In genomic region chr18:32091325-32091723, GRCh38 we compare ENCODE assay signal across 8 cellular contexts. TPM values are rescaled to one million over a fixed set of nuclear protein-coding genes. Genes with fewer than 3 reads are reported as not detected.
DNase-seq lines count a peak whose midpoint lies in the region; ATAC-seq and TF ChIP-seq lines count a peak whose summit lies in the region.

No MANE protein-coding gene starts in this region.

- H3K4me2 ChIP-seq in mammary epithelial cell (ENCODE audit: insufficient read depth, low read depth, low read length) = peak overlapping the region; percentile 96

- ATAC-seq in stimulated activated naive CD8-positive, alpha-beta T cell treated with anti-CD3 and anti-CD28 coated beads, Interleukin-15, Interleukin-2, amounts not matched to agents 100 U/mL and 50 U/mL, for 24 hours = no peak
- ATAC-seq in mucosa of descending colon (no peak), GM21786 (IDR thresholded peaks at IDR 0.05; ENCODE audit: unreplicated experiment) (no peak), GM19324 (IDR thresholded peaks at IDR 0.05; ENCODE audit: low FRiP score, unreplicated experiment) (no peak)

- H3K9me3 Mint-ChIP-seq in stimulated activated naive CD8-positive, alpha-beta T cell treated with anti-CD3 and anti-CD28 coated beads, Interleukin-15, Interleukin-2, amounts not matched to agents 100 ng/mL and 50 ng/mL, for 24 hours = no peaks in the 10 kb centered on the region

- WGBS in mammary epithelial cell (ENCODE audit: low coverage, missing lambda C conversion rate) = 34% methylated on average over 7 of the region's 7 CpGs

- BruUV-seq in mammary epithelial cell (replicated peaks; lab: Mats Ljungman, UMichigan) = no TSS peak

- H3K27ac ChIP-seq in mammary epithelial cell (ENCODE audit: insufficient read depth, low read depth, low read length) = peak overlapping the region; percentile 83

- peaks cover 43% of the 10 kb centered on the region for H3K4me1 Mint-ChIP-seq in stimulated activated naive CD8-positive, alpha-beta T cell treated with anti-CD3 and anti-CD28 coated beads, Interleukin-15, Interleukin-2, amounts not matched to agents 100 ng/mL and 50 ng/mL, for 24 hours (ENCODE audit: low read depth)

- H3K4me3 ChIP-seq in mammary epithelial cell (replicated peaks in 1 of 3; ENCODE audit: insufficient read depth in 1 of 3, low read depth in 2 of 3, low read length in 3 of 3) = peak overlapping the region; percentile 64 to 91 (median 70)
- H3K4me3 ChIP-seq in mucosa of descending colon = peak overlapping the region; percentile 42

- CTCF ChIA-PET in mammary epithelial cell (lab: Charles Lee; ENCODE audit: low non-redundant PET) = interaction anchor here (0.7 kb wide), 1 partner anchor 19 kb away, joined by 4 read pairs; no protein-coding TSS in a partner anchor

- peak overlapping the region; percentile 97 for H2AFZ ChIP-seq in mammary epithelial cell (ENCODE audit: low read depth, low read length)

- peak overlapping the region; percentile 93 for H3K27ac Mint-ChIP-seq in stimulated activated naive CD8-positive, alpha-beta T cell treated with anti-CD3 and anti-CD28 coated beads, Interleukin-15, Interleukin-2, amounts not matched to agents 100 ng/mL and 50 ng/mL, for 24 hours

- H3K27me3 ChIP-seq in mammary epithelial cell (ENCODE audit: insufficient read depth, low read length) = no peaks in the 10 kb centered on the region

- in situ Hi-C loops in mammary epithelial cell (cut with MboI; ENCODE audit: low sequenced_read_pairs in 2 of 2) = no loop called here

- no peak for DNase-seq in stimulated activated naive CD8-positive, alpha-beta T cell treated with anti-CD3 and anti-CD28 coated beads, Interleukin-15, Interleukin-2, amounts not matched to agents 100 U/mL and 50 U/mL, for 24 hours
- DNase-seq in mammary epithelial cell (no peak), mucosa of descending colon (no peak), SHP77 treated with DMSO at 0.1 percent for 48 hours (lab: John Stamatoyannopoulos, UW) (no peak), SHP77 (lab: John Stamatoyannopoulos, UW) (no peak)

- H3K9me3 ChIP-seq in mammary epithelial cell (replicated peaks; ENCODE audit: insufficient read depth, low read length) (no peaks in the 10 kb centered on the region), mucosa of descending colon (no peaks in the 10 kb centered on the region)

- dilution Hi-C loops in mammary epithelial cell (cut with HindIII; ENCODE audit: low sequenced_read_pairs) = no loop called here

- peak overlapping the region; percentile 96 for H3K4me3 Mint-ChIP-seq in stimulated activated naive CD8-positive, alpha-beta T cell treated with anti-CD3 and anti-CD28 coated beads, Interleukin-15, Interleukin-2, amounts not matched to agents 100 ng/mL and 50 ng/mL, for 24 hours

- H3K79me2 ChIP-seq in mammary epithelial cell (ENCODE audit: insufficient read depth, low read length) = peaks cover 38% of the 10 kb centered on the region

- no peak for TF ChIP-seq CTCF in mammary epithelial cell (conservative IDR thresholded peaks at IDR 0.05 in 1 of 2, IDR thresholded peaks at IDR 0.05 in 1 of 2; ENCODE audit: extremely low read depth in 1 of 2, insufficient read depth in 1 of 2, low read depth in 1 of 2, low read length in 2 of 2)
- no peak for TF ChIP-seq CTCF in mucosa of descending colon (IDR thresholded peaks at IDR 0.05)

- H3K4me1 ChIP-seq in mammary epithelial cell (ENCODE audit: insufficient read depth, low read length) (peaks cover 22% of the 10 kb centered on the region), mucosa of descending colon (ENCODE audit: low read depth) (peaks cover 9% of the 10 kb centered on the region)

- intact Hi-C loops in mammary epithelial cell (cut with micrococcal nuclease) = loop anchor here (5.0 kb wide), 2 partner anchors 149 to 381 kb away; partner anchors contain the start of genes GAREM1 and TRAPPC8
- intact Hi-C loops in mucosa of descending colon (cut with DNase I, micrococcal nuclease) = no loop called here

- H3K9ac ChIP-seq in mammary epithelial cell (ENCODE audit: insufficient read depth, low read length) = peak overlapping the region; percentile 82

- no peaks in the 10 kb centered on the region for H3K27me3 Mint-ChIP-seq in stimulated activated naive CD8-positive, alpha-beta T cell treated with anti-CD3 and anti-CD28 coated beads, Interleukin-15, Interleukin-2, amounts not matched to agents 100 ng/mL and 50 ng/mL, for 24 hours

- H3K36me3 Mint-ChIP-seq in stimulated activated naive CD8-positive, alpha-beta T cell treated with anti-CD3 and anti-CD28 coated beads, Interleukin-15, Interleukin-2, amounts not matched to agents 100 ng/mL and 50 ng/mL, for 24 hours (ENCODE audit: low read depth) = peaks cover 37% of the 10 kb centered on the region

- H4K20me1 ChIP-seq in mammary epithelial cell (ENCODE audit: insufficient read depth, low read length) = no peaks in the 10 kb centered on the region

- H3K36me3 ChIP-seq in mammary epithelial cell (ENCODE audit: insufficient read depth, low read length) = peaks cover 4% of the 10 kb centered on the region
- no peaks in the 10 kb centered on the region for H3K36me3 ChIP-seq in mucosa of descending colon (ENCODE audit: low read depth)

RNA-seq across cellular contexts. Expression of gene RNF138, which starts 0.3 kb away (rescaled TPM):
- total RNA-seq in mammary epithelial cell = 10 to 100 TPM; 18.0 to 26.2 TPM
- 22.5 TPM for polyA plus RNA-seq in mammary epithelial cell
- polyA minus RNA-seq in mammary epithelial cell = 18.7 TPM
- total RNA-seq in mucosa of descending colon = 10 to 100 TPM; 37.3 to 74.3 (median 45.7) TPM
